Comparison of ENCODE assay signal across 7 cellular contexts in genomic region chr3:38454179-38454883, GRCh38. TPM values are rescaled to one million over a fixed set of nuclear protein-coding genes. Genes with fewer than 3 reads are reported as not detected.
DNase-seq lines count a peak whose midpoint lies in the region; ATAC-seq, FAIRE-seq and TF ChIP-seq lines count a peak whose summit lies in the region.

No MANE protein-coding gene starts in this region.

- FAIRE-seq in D721Med (lab: Jason Lieb, UNC) = no peak

- CTCF ChIA-PET in activated naive CD4-positive, alpha-beta T cell treated with anti-CD3 and anti-CD28 coated beads, Interleukin-2, amount 10 ng/mL, durations not matched to agents 7 days and 5 days (lab: Charles Lee) = interaction anchor here (1.3 kb wide), 1 partner anchor 107 kb away, joined by 8 read pairs; the partner anchor contains the start of gene XYLB

- H3F3A ChIP-seq in MM.1S (ENCODE audit: insufficient read depth, low read length) = no peaks in the 10 kb centered on the region

- H3K79me2 ChIP-seq in MM.1S (ENCODE audit: low read length) = peaks cover 35% of the 10 kb centered on the region
- peaks cover 35% of the 10 kb centered on the region for H3K79me2 ChIP-seq in parathyroid adenoma

- peak; percentile 48 for DNase-seq in GM12865 (ENCODE audit: low read depth)
- peak; percentile 40 for DNase-seq in MM.1S
- peak; percentile 61 for DNase-seq in activated naive CD4-positive, alpha-beta T cell treated with anti-CD3 and anti-CD28 coated beads, Interleukin-2, amount 10 ng/mL, durations not matched to agents 7 days and 5 days
- DNase-seq in Right ventricle myocardium superior = peak; percentile 54
- DNase-seq in D721Med (ENCODE audit: insufficient read length, low spot score) = no peak

- H3K27ac ChIP-seq in MM.1S (ENCODE audit: low read length) = no peak overlapping the region
- peak overlapping the region; percentile 82 for H3K27ac ChIP-seq in parathyroid adenoma

- H3K4me1 ChIP-seq in MM.1S (ENCODE audit: low read length) (peaks cover 5% of the 10 kb centered on the region), parathyroid adenoma (peaks cover 31% of the 10 kb centered on the region)

- H3K9me3 Mint-ChIP-seq in activated naive CD4-positive, alpha-beta T cell treated with anti-CD3 and anti-CD28 coated beads, Interleukin-2, amount 10 ng/mL, durations not matched to agents 7 days and 5 days = peaks cover 7% of the 10 kb centered on the region

- no peaks in the 10 kb centered on the region for H4K20me1 ChIP-seq in MM.1S (ENCODE audit: insufficient read depth, low read length)

- H3K27me3 ChIP-seq in MM.1S (replicated peaks; ENCODE audit: insufficient read depth, low read length) = no peaks in the 10 kb centered on the region
- no peaks in the 10 kb centered on the region for H3K27me3 ChIP-seq in parathyroid adenoma (ENCODE audit: control insufficient read depth, insufficient read depth, low read length)

- H3K4me3 Mint-ChIP-seq in activated naive CD4-positive, alpha-beta T cell treated with anti-CD3 and anti-CD28 coated beads, Interleukin-2, amount 10 ng/mL, durations not matched to agents 7 days and 5 days = peak overlapping the region; percentile 92

- H3K4me1 Mint-ChIP-seq in activated naive CD4-positive, alpha-beta T cell treated with anti-CD3 and anti-CD28 coated beads, Interleukin-2, amount 10 ng/mL, durations not matched to agents 7 days and 5 days = peaks cover 24% of the 10 kb centered on the region

- peak overlapping the region; percentile 74 for H3K9ac ChIP-seq in MM.1S (ENCODE audit: low read length)
- H3K9ac ChIP-seq in parathyroid adenoma = peak overlapping the region; percentile 30

- intact Hi-C loops in Right ventricle myocardium superior (cut with DNase I) = no loop called here

- ATAC-seq in GM21786 (IDR thresholded peaks at IDR 0.05; ENCODE audit: unreplicated experiment) (peak; percentile 22), Right ventricle myocardium superior (ENCODE audit: poor library complexity) (peak; percentile 55)

- H3K27ac Mint-ChIP-seq in activated naive CD4-positive, alpha-beta T cell treated with anti-CD3 and anti-CD28 coated beads, Interleukin-2, amount 10 ng/mL, durations not matched to agents 7 days and 5 days = peak overlapping the region; percentile 75

- no peak for TF ChIP-seq CTCF in GM12865 (IDR thresholded peaks at IDR 0.05; ENCODE audit: insufficient read depth, low read depth, low read length, missing control alignments)
- no peak for TF ChIP-seq CTCF in MM.1S (IDR thresholded peaks at IDR 0.05; ENCODE audit: low read length)
- TF ChIP-seq CTCF in parathyroid adenoma (IDR thresholded peaks at IDR 0.05) = no peak
- no peak for TF ChIP-seq CTCF in D721Med (IDR thresholded peaks at IDR 0.05; ENCODE audit: insufficient read depth, missing control alignments)

- peak overlapping the region; percentile 98 for H3K4me2 ChIP-seq in MM.1S (ENCODE audit: low read depth, low read length)
- peak overlapping the region; percentile 84 for H3K4me2 ChIP-seq in parathyroid adenoma (ENCODE audit: low read length)

- peak overlapping the region; percentile 86 for H2AFZ ChIP-seq in MM.1S (ENCODE audit: low read length)
- H2AFZ ChIP-seq in parathyroid adenoma = peak overlapping the region; percentile 90

- H3K9me2 ChIP-seq in MM.1S (replicated peaks; ENCODE audit: insufficient read depth, low read length) = no peaks in the 10 kb centered on the region

- H3K9me3 ChIP-seq in MM.1S (replicated peaks; ENCODE audit: insufficient read depth, low read length) = no peaks in the 10 kb centered on the region
- no peaks in the 10 kb centered on the region for H3K9me3 ChIP-seq in parathyroid adenoma (ENCODE audit: control insufficient read depth, low read length)

- peak overlapping the region; percentile 71 for H3K4me3 ChIP-seq in GM12865 (ENCODE audit: low read depth, low read length)
- peak overlapping the region; percentile 80 for H3K4me3 ChIP-seq in MM.1S (ENCODE audit: low read length)
- H3K4me3 ChIP-seq in parathyroid adenoma (ENCODE audit: low read depth, low read length) = peak overlapping the region; percentile 70

- H3K27me3 Mint-ChIP-seq in activated naive CD4-positive, alpha-beta T cell treated with anti-CD3 and anti-CD28 coated beads, Interleukin-2, amount 10 ng/mL, durations not matched to agents 7 days and 5 days = peaks cover 43% of the 10 kb centered on the region

- no peaks in the 10 kb centered on the region for H3K36me3 ChIP-seq in MM.1S (replicated peaks; ENCODE audit: insufficient read depth, low read length)
- no peaks in the 10 kb centered on the region for H3K36me3 ChIP-seq in parathyroid adenoma (ENCODE audit: control insufficient read depth, insufficient read depth, low read length)

- peaks cover 1% of the 10 kb centered on the region for H3K36me3 Mint-ChIP-seq in activated naive CD4-positive, alpha-beta T cell treated with anti-CD3 and anti-CD28 coated beads, Interleukin-2, amount 10 ng/mL, durations not matched to agents 7 days and 5 days

RNA-seq across cellular contexts. Expression of gene ACVR2B, which starts 0.6 kb away (rescaled TPM):
- 4.4 TPM for total RNA-seq in Right ventricle myocardium superior

RNA-seq across cellular contexts. Expression of gene EXOG, which starts 41.8 kb away (rescaled TPM):
- total RNA-seq in Right ventricle myocardium superior = 23.2 TPM
